ENCODE assay signal across 8 cellular contexts in genomic region chrX:9342581-9343051, GRCh38.
DNase-seq lines count a peak whose midpoint lies in the region; ATAC-seq, FAIRE-seq and TF ChIP-seq lines count a peak whose summit lies in the region.

No MANE protein-coding gene starts in this region.

- CTCF ChIA-PET in IMR-90 (lab: Yijun Ruan, JAX), result no interaction called here

- peak; percentile 78 for DNase-seq in CD14-positive monocyte (ENCODE audit: low spot score)
- DNase-seq in IMR-90, result peak; percentile 80
- peak; percentile 53 for DNase-seq in RCC 7860 (ENCODE audit: low spot score)
- DNase-seq in activated gamma-delta T cell treated with anti-CD3 and anti-CD28 coated beads, Interleukin-2, amount 50 U/mL, for 16 hours (ENCODE audit: low read depth), result peak; percentile 26
- DNase-seq in foreskin keratinocyte, result peak in 1 of 2 donors; percentile 16
- peak; percentile 77 for DNase-seq in type B pancreatic cell (ENCODE audit: extremely low spot score, unreplicated experiment)

- H3K9me3 Mint-ChIP-seq in CD14-positive monocyte (peaks cover 0 to 3% (median 0%) of the 10 kb centered on the region in 7 donors), nephron (peaks cover 7% of the 10 kb centered on the region), type B pancreatic cell (no peaks in the 10 kb centered on the region)

- H3K4me1 ChIP-seq in IMR-90 (ENCODE audit: control insufficient read depth, insufficient read depth, low read length) (peaks cover 7% of the 10 kb centered on the region), foreskin keratinocyte (no peaks in the 10 kb centered on the region)

- H3K79me1 ChIP-seq in IMR-90 (ENCODE audit: low read depth in 1 of 2, low read length in 2 of 2), result no peaks in the 10 kb centered on the region

- peak; percentile 79 for ATAC-seq in IMR-90 (ENCODE audit: low read depth)
- peak; percentile 74 for ATAC-seq in foreskin keratinocyte
- ATAC-seq in HG02642 (IDR thresholded peaks at IDR 0.05; ENCODE audit: poor library complexity, unreplicated experiment), result no peak

- no peak overlapping the region; the same call in 1 of the 2 replicates for H3K9ac ChIP-seq in IMR-90 (ENCODE audit: low read depth, low read length)

- no peaks in the 10 kb centered on the region for H3K9me3 ChIP-seq in IMR-90 (ENCODE audit: control insufficient read depth, insufficient read depth, low read length)

- H3K18ac ChIP-seq in IMR-90 (ENCODE audit: low read depth, low read length), result peak overlapping the region; percentile 36; the same call in 1 of the 2 replicates

- dilution Hi-C loops in IMR-90 (cut with HindIII; ENCODE audit: low sequenced_read_pairs, unreplicated experiment), result no loop called here

- H2BK120ac ChIP-seq in IMR-90 (ENCODE audit: low read depth, low read length), result peak overlapping the region; percentile 75

- no peak overlapping the region; the same call in 1 of the 2 replicates for H4K5ac ChIP-seq in IMR-90 (ENCODE audit: low read depth, low read length)

- peak overlapping the region; percentile 24 to 57; a peak in 1 of 4 replicates for H4K8ac ChIP-seq in IMR-90 (ENCODE audit: low read depth in 2 of 2, low read length in 2 of 2)

- peaks cover 0 to 2% of the 10 kb centered on the region in 2 donors for H3K36me3 Mint-ChIP-seq in CD14-positive monocyte
- no peaks in the 10 kb centered on the region for H3K36me3 Mint-ChIP-seq in nephron (ENCODE audit: low read depth)
- no peaks in the 10 kb centered on the region for H3K36me3 Mint-ChIP-seq in type B pancreatic cell

- no peak for TF ChIP-seq CTCF in CD14-positive monocyte (IDR thresholded peaks at IDR 0.05)
- TF ChIP-seq CTCF in IMR-90 (conservative IDR thresholded peaks at IDR 0.05; ENCODE audit: low read depth, low read length), result no peak
- no peak for TF ChIP-seq CTCF in foreskin keratinocyte (conservative IDR thresholded peaks at IDR 0.05)
- no peak for TF ChIP-seq CTCF in nephron (IDR thresholded peaks at IDR 0.05; ENCODE audit: unreplicated experiment in 3 of 3)
- TF ChIP-seq CTCF in type B pancreatic cell (conservative IDR thresholded peaks at IDR 0.05), result no peak

- peaks cover 0 to 10% (median 2%) of the 10 kb centered on the region in 3 donors for H3K27me3 Mint-ChIP-seq in CD14-positive monocyte (ENCODE audit: low read depth in 3 of 3)
- H3K27me3 Mint-ChIP-seq in nephron (ENCODE audit: low read depth), result no peaks in the 10 kb centered on the region
- no peaks in the 10 kb centered on the region for H3K27me3 Mint-ChIP-seq in type B pancreatic cell

- peak overlapping the region; percentile 50 for H2BK5ac ChIP-seq in IMR-90 (ENCODE audit: low read depth, low read length, poor library complexity, severe bottlenecking)

- no peaks in the 10 kb centered on the region for H4K20me1 ChIP-seq in IMR-90 (ENCODE audit: insufficient read depth, low read length)

- peak overlapping the region; percentile 74 for H2AFZ ChIP-seq in IMR-90 (replicated peaks; ENCODE audit: low read length, poor library complexity)

- peak overlapping the region; percentile 33 for H3K4ac ChIP-seq in IMR-90 (ENCODE audit: low read depth, low read length)

- H3K36me3 ChIP-seq in IMR-90 (ENCODE audit: control insufficient read depth, insufficient read depth, low read length), result no peaks in the 10 kb centered on the region

- intact Hi-C loops in CD14-positive monocyte (cut with micrococcal nuclease), result loop anchor here (2.0 kb wide), 2 partner anchors 112 to 120 kb away; no protein-coding TSS in a partner anchor
- intact Hi-C loops in IMR-90 (cut with micrococcal nuclease), result loop anchor here (1.0 to 10.0 kb wide), 4 partner anchors 121 to 478 kb away; no protein-coding TSS in a partner anchor

- H3K4me1 Mint-ChIP-seq in CD14-positive monocyte (peaks cover 37% of the 10 kb centered on the region), nephron (peaks cover 46% of the 10 kb centered on the region), type B pancreatic cell (ENCODE audit: unreplicated experiment) (peaks cover 6% of the 10 kb centered on the region)

- H3K14ac ChIP-seq in IMR-90 (replicated peaks; ENCODE audit: low read depth, low read length), result no peak overlapping the region

- peak overlapping the region; percentile 23; the same call in 1 of the 2 replicates for H4K91ac ChIP-seq in IMR-90 (ENCODE audit: insufficient read depth, low read depth, low read length)

- no peak overlapping the region; the same call in 2 of the 3 replicates for H2BK15ac ChIP-seq in IMR-90 (ENCODE audit: low read depth, low read length)

- no peak overlapping the region for H2AK9ac ChIP-seq in IMR-90 (replicated peaks; ENCODE audit: low read depth, low read length, poor library complexity)

- no peak overlapping the region for H3K23ac ChIP-seq in IMR-90 (ENCODE audit: low read depth, low read length)

- peak overlapping the region; percentile 66 for H2BK20ac ChIP-seq in IMR-90 (ENCODE audit: low read depth, low read length)

- BruUV-seq in IMR-90 (replicated peaks; lab: Mats Ljungman, UMichigan), result no TSS peak

- FAIRE-seq in RCC 7860 (lab: Jason Lieb, UNC), result no peak

- H3K4me3 Mint-ChIP-seq in CD14-positive monocyte (peak overlapping the region; percentile 54 to 63), nephron (peak overlapping the region; percentile 68 to 81 (median 71)), type B pancreatic cell (peak overlapping the region; percentile 82)

- TF ChIP-seq RAD21 in IMR-90 (IDR thresholded peaks at IDR 0.05; ENCODE audit: low read length), result peak; percentile 33; the same call in 1 of the 2 replicates

- peak overlapping the region; percentile 64 to 91 (median 74) for H3K27ac Mint-ChIP-seq in CD14-positive monocyte
- H3K27ac Mint-ChIP-seq in nephron, result peak overlapping the region; percentile 56 to 81 (median 78)
- H3K27ac Mint-ChIP-seq in type B pancreatic cell, result peak overlapping the region; percentile 71

- H3K56ac ChIP-seq in IMR-90 (ENCODE audit: extremely low read depth, insufficient read depth, low read length), result no peak overlapping the region

- H3K27me3 ChIP-seq in IMR-90 (ENCODE audit: control insufficient read depth, insufficient read depth, low read length), result no peaks in the 10 kb centered on the region
- peaks cover 4% of the 10 kb centered on the region for H3K27me3 ChIP-seq in foreskin keratinocyte

- H3K4me2 ChIP-seq in IMR-90 (ENCODE audit: low read depth, low read length), result peak overlapping the region; percentile 36; the same call in 1 of the 2 replicates

- in situ Hi-C loops in IMR-90 (cut with MboI; ENCODE audit: low sequenced_read_pairs), result no loop called here

- H3K4me3 ChIP-seq in IMR-90 (ENCODE audit: insufficient read depth, low read depth, low read length), result no peak overlapping the region

- H3K27ac ChIP-seq in IMR-90 (ENCODE audit: insufficient read depth, low read length) (peak overlapping the region; percentile 38), foreskin keratinocyte (no peak overlapping the region)

- POLR2A ChIA-PET in IMR-90 (lab: Charles Lee; ENCODE audit: unreplicated experiment), result no interaction called here

- peak overlapping the region; percentile 58; the same call in 1 of the 2 replicates for H2AK5ac ChIP-seq in IMR-90 (ENCODE audit: low read depth, low read length)

- no peaks in the 10 kb centered on the region for H3K9me1 ChIP-seq in IMR-90 (ENCODE audit: insufficient read depth, low read length)

- WGBS in IMR-90 (ENCODE audit: extremely low coverage in 2 of 2, insufficient read length in 1 of 2), 2 experiments, result no CpG with 5 or more reads among the region's 25 CpGs

- no peak for TF ChIP-seq POLR2A in IMR-90 (IDR thresholded peaks at IDR 0.05; ENCODE audit: low read depth, low read length)

TF ChIP-seq in IMR-90, 13 proteins besides CTCF, POLR2A, EP300 and RAD21:
- TF ChIP-seq CEBPB (IDR thresholded peaks at IDR 0.05; ENCODE audit: low read depth, low read length) (no peak), FOS (IDR thresholded peaks at IDR 0.05; ENCODE audit: low read depth, low read length) (no peak), NFE2L2 (IDR thresholded peaks at IDR 0.05; ENCODE audit: low read depth, low read length) (no peak), SMC3 (IDR thresholded peaks at IDR 0.05; ENCODE audit: low read depth, low read length) (0 out of 2 replicates have a peak, but pooled peaks have one; percentile 17), MAZ (IDR thresholded peaks at IDR 0.05; ENCODE audit: borderline replicate concordance, low read depth, low read length) (peak; percentile 76; the same call in 1 of the 2 replicates), MAFK (IDR thresholded peaks at IDR 0.05; ENCODE audit: low read depth, low read length) (no peak), BHLHE40 (IDR thresholded peaks at IDR 0.05; ENCODE audit: low read depth, low read length) (no peak)
TF ChIP-seq in IMR-90: peak in this region for 2.
